Comparison of ENCODE assay signal across 2 cellular contexts in genomic region chr6:121439456-121440250, GRCh38.
TF ChIP-seq lines count a peak whose summit lies in the region.

No MANE protein-coding gene starts in this region.

TF ChIP-seq in A549, 52 proteins besides CTCF, POLR2A, EP300 and RAD21:
- TF ChIP-seq, protein P1, sequence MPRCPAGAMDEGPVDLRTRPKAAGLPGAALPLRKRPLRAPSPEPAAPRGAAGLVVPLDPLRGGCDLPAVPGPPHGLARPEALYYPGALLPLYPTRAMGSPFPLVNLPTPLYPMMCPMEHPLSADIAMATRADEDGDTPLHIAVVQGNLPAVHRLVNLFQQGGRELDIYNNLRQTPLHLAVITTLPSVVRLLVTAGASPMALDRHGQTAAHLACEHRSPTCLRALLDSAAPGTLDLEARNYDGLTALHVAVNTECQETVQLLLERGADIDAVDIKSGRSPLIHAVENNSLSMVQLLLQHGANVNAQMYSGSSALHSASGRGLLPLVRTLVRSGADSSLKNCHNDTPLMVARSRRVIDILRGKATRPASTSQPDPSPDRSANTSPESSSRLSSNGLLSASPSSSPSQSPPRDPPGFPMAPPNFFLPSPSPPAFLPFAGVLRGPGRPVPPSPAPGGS (IDR thresholded peaks at IDR 0.05) = no peak
- no peak for TF ChIP-seq HDAC2 (IDR thresholded peaks at IDR 0.05)
- TF ChIP-seq, protein P2, sequence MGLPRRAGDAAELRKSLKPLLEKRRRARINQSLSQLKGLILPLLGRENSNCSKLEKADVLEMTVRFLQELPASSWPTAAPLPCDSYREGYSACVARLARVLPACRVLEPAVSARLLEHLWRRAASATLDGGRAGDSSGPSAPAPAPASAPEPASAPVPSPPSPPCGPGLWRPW (IDR thresholded peaks at IDR 0.05) = no peak
- TF ChIP-seq, protein P3, sequence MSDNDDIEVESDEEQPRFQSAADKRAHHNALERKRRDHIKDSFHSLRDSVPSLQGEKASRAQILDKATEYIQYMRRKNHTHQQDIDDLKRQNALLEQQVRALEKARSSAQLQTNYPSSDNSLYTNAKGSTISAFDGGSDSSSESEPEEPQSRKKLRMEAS (IDR thresholded peaks at IDR 0.05) = no peak
- TF ChIP-seq, protein P4, sequence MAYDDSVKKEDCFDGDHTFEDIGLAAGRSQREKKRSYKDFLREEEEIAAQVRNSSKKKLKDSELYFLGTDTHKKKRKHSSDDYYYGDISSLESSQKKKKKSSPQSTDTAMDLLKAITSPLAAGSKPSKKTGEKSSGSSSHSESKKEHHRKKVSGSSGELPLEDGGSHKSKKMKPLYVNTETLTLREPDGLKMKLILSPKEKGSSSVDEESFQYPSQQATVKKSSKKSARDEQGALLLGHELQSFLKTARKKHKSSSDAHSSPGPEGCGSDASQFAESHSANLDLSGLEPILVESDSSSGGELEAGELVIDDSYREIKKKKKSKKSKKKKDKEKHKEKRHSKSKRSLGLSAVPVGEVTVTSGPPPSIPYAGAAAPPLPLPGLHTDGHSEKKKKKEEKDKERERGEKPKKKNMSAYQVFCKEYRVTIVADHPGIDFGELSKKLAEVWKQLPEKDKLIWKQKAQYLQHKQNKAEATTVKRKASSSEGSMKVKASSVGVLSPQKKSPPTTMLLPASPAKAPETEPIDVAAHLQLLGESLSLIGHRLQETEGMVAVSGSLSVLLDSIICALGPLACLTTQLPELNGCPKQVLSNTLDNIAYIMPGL (CRISPR knock-in tag; IDR thresholded peaks at IDR 0.05; ENCODE audit: borderline replicate concordance) = no peak
- no peak for TF ChIP-seq CHD2 (IDR thresholded peaks at IDR 0.05; ENCODE audit: low read length, partially characterized antibody)
- no peak for TF ChIP-seq FOSL2 (IDR thresholded peaks at IDR 0.05)
- TF ChIP-seq FOSL2 (CRISPR knock-in tag; IDR thresholded peaks at IDR 0.05) = no peak
- no peak for TF ChIP-seq FOXS1 (CRISPR knock-in tag; IDR thresholded peaks at IDR 0.05)
- TF ChIP-seq NR3C1 (IDR thresholded peaks at IDR 0.05) = no peak
- no peak for TF ChIP-seq JUN (IDR thresholded peaks at IDR 0.05)
- no peak for TF ChIP-seq MAZ (IDR thresholded peaks at IDR 0.05; ENCODE audit: borderline replicate concordance, low read depth, low read length)

TF ChIP-seq in IMR-90, 13 proteins besides CTCF, POLR2A, EP300 and RAD21:
- TF ChIP-seq ELK1 (IDR thresholded peaks at IDR 0.05; ENCODE audit: borderline replicate concordance, low read depth, low read length) = no peak
- TF ChIP-seq MAZ (IDR thresholded peaks at IDR 0.05; ENCODE audit: borderline replicate concordance, low read depth, low read length) = no peak
- TF ChIP-seq RCOR1 (IDR thresholded peaks at IDR 0.05; ENCODE audit: insufficient replicate concordance, low read length) = no peak
